Comparison of ENCODE assay signal across 28 cellular contexts in the genomic region with DNA sequence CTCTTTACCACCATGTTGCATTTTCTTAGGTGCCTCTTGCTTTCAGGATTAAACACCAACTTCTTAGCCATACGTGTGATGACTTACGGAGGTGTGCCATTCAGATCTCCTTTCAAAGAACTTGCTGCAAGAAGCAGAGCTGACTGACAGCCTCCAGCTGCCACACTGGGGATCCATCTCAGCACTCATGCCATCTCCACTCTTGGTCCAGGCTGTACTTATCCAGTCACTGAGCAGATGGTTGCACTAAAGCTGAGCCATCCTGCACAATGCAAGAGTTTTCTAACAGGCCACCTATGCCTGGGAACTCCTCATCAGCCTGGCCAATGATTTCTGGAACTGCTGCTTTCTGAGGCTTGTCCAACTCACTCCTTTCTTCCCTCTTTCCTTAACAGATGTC. TPM values are rescaled to one million over a fixed set of nuclear protein-coding genes. Genes with fewer than 3 reads are reported as not detected.
"Had no signal": no experiment of that assay in that cellular context is flagged by ENCODE, and none has a peak within 500 bp of the region (broad histone marks: within the 10 kb centered on the region; RNA-seq: fewer than 3 reads in every experiment).

No MANE protein-coding gene starts in this region.

- H3K27ac ChIP-seq: colonic mucosa, epithelial cell of prostate, esophagus squamous epithelium, heart right ventricle, left lung, lower lobe of right lung had no signal

- H3K9me3 Mint-ChIP-seq: dendritic cell treated with granulocyte-macrophage colony-stimulating factor and Interleukin-4, amounts not matched to agents 40 ng/mL and 50 ng/mL, for 4 days; endodermal cell had no signal

- H3K27me3 Mint-ChIP-seq: dendritic cell treated with granulocyte-macrophage colony-stimulating factor and Interleukin-4, amounts not matched to agents 40 ng/mL and 50 ng/mL, for 4 days had no signal

- H3K4me3 Mint-ChIP-seq: dendritic cell treated with granulocyte-macrophage colony-stimulating factor and Interleukin-4, amounts not matched to agents 40 ng/mL and 50 ng/mL, for 4 days; effector memory CD8-positive, alpha-beta T cell; endodermal cell; mesothelial cell of epicardium; naive B cell had no signal

- FAIRE-seq: endometrium, islet of Langerhans, keratinocyte had no signal

- H3K4me1 ChIP-seq: colonic mucosa, left lung, lower lobe of right lung had no signal

- H3K4me1 Mint-ChIP-seq: endodermal cell, naive B cell had no signal

- H3K27me3 ChIP-seq: colonic mucosa, esophagus squamous epithelium, heart right ventricle, left lung had no signal

- H3K27ac Mint-ChIP-seq: dendritic cell treated with granulocyte-macrophage colony-stimulating factor and Interleukin-4, amounts not matched to agents 40 ng/mL and 50 ng/mL, for 4 days; effector memory CD8-positive, alpha-beta T cell; endodermal cell; mesothelial cell of epicardium; naive B cell had no signal

- H3K4me3 ChIP-seq: colonic mucosa, esophagus squamous epithelium, heart right ventricle, left lung, lower lobe of right lung, mucosa of descending colon had no signal

- ATAC-seq: effector memory CD8-positive, alpha-beta T cell; esophagus mucosa; heart right ventricle; left cardiac atrium; left lung; left ventricle myocardium superior; lower lobe of right lung; mucosa of descending colon had no signal

- DNase-seq: colonic mucosa; cortex of kidney; effector CD8-positive, alpha-beta T cell; effector memory CD8-positive, alpha-beta T cell; endodermal cell; erythroblast; esophagus squamous epithelium; foreskin fibroblast; foreskin melanocyte; glutamatergic neuron; head of caudate nucleus; heart right ventricle; hippocampal formation; left cardiac atrium; left lung; left ventricle myocardium superior; lower lobe of right lung; mesenchymal stem cell; mucosa of descending colon; naive B cell had no signal

- H3K9me3 ChIP-seq: colonic mucosa, esophagus squamous epithelium, heart right ventricle, left lung, lower lobe of right lung, mucosa of descending colon had no signal

- H3K36me3 Mint-ChIP-seq: mesothelial cell of epicardium, naive B cell had no signal

- H3K36me3 ChIP-seq: colonic mucosa, esophagus squamous epithelium, heart right ventricle, left lung, lower lobe of right lung had no signal

RNA-seq across cellular contexts. Expression of gene KIF6, which starts 31.4 kb away (rescaled TPM):
- total RNA-seq: myocyte had no signal
